Comparison of ENCODE assay signal across 1 cellular context in genomic region chr19:50356691-50357177, GRCh38.
TF ChIP-seq lines count a peak whose summit lies in the region.

No MANE protein-coding gene starts in this region.

TF ChIP-seq in endothelial cell of umbilical vein, 7 proteins besides CTCF, POLR2A, EP300 and RAD21:
- TF ChIP-seq MYC (IDR thresholded peaks at IDR 0.05; ENCODE audit: low read depth, low read length) (no peak), EZH2 (IDR thresholded peaks at IDR 0.05; ENCODE audit: borderline replicate concordance, low read depth, low read length, severe bottlenecking) (no peak), GATA2 (IDR thresholded peaks at IDR 0.05; ENCODE audit: insufficient read depth, insufficient read length, low read depth, low read length) (no peak)
- TF ChIP-seq, protein P1, sequence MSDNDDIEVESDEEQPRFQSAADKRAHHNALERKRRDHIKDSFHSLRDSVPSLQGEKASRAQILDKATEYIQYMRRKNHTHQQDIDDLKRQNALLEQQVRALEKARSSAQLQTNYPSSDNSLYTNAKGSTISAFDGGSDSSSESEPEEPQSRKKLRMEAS (IDR thresholded peaks at IDR 0.05; ENCODE audit: insufficient read depth, insufficient read length): no peak
